In the genomic region with DNA sequence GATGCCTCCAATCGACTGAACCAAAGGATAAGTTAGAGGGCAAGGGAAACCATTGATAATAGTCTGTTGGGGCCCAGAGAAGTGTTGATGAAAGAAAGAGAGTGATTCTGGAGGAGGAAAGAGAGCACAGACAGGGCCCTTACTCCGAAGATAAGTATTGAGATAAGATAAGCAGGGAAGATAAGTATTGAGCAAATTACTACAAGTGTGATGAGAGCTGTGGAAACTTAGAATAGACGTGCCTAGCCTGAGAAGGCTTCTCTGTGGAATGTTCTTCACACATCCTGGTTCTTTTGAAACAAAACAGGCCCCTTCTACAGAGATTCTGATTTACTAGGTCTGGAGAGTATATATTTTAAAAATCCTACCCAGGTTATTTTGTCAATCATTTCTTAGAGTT, we compare ENCODE assay signal across 18 cellular contexts.
"Had no signal": no experiment of that assay in that cellular context is flagged by ENCODE, and none has a peak within 500 bp of the region (broad histone marks: within the 10 kb centered on the region; RNA-seq: fewer than 3 reads in every experiment).

No MANE protein-coding gene starts in this region.

- H3K27me3 ChIP-seq: foreskin keratinocyte, right atrium auricular region, sigmoid colon, stomach had no signal

- H3K27ac Mint-ChIP-seq: dendritic cell treated with granulocyte-macrophage colony-stimulating factor and Interleukin-4, amounts not matched to agents 40 ng/mL and 50 ng/mL, for 4 days; effector memory CD8-positive, alpha-beta T cell; natural killer cell; type B pancreatic cell had no signal

- H3K4me3 Mint-ChIP-seq: dendritic cell treated with granulocyte-macrophage colony-stimulating factor and Interleukin-4, amounts not matched to agents 40 ng/mL and 50 ng/mL, for 4 days; effector memory CD8-positive, alpha-beta T cell; natural killer cell; neural crest cell; type B pancreatic cell had no signal

- H3K4me1 ChIP-seq: foreskin keratinocyte had no signal

- H3K27ac ChIP-seq: foreskin keratinocyte, right atrium auricular region, sigmoid colon, skin epidermis, stomach had no signal

- H3K4me1 Mint-ChIP-seq: natural killer cell had no signal

- H3K36me3 ChIP-seq: right atrium auricular region, sigmoid colon, stomach had no signal

- DNase-seq: effector memory CD8-positive, alpha-beta T cell; erythroblast; foreskin keratinocyte; hippocampal formation; left colon; left ventricle myocardium superior; natural killer cell; posterior cingulate gyrus; sigmoid colon; stimulated activated CD4-positive, alpha-beta T cell treated with anti-CD3 and anti-CD28 coated beads, Interleukin-12 subunit alpha, Interleukin-12 subunit beta, amount 100 ng/mL, for 4 hours; stimulated activated naive CD4-positive, alpha-beta T cell; stomach; substantia nigra had no signal

- H3K27me3 Mint-ChIP-seq: dendritic cell treated with granulocyte-macrophage colony-stimulating factor and Interleukin-4, amounts not matched to agents 40 ng/mL and 50 ng/mL, for 4 days; type B pancreatic cell had no signal

- H3K4me3 ChIP-seq: right atrium auricular region, sigmoid colon, skin epidermis, stomach had no signal
